In genomic region chr7:98617051-98617959, GRCh38 we compare ENCODE assay signal across 8 cellular contexts. TPM values are rescaled to one million over a fixed set of nuclear protein-coding genes. Genes with fewer than 3 reads are reported as not detected.
A peak's percentile ranks its signal among the peaks of the same experiment; 100 is the strongest.
DNase-seq lines count a peak whose midpoint lies in the region; ATAC-seq and TF ChIP-seq lines count a peak whose summit lies in the region.

A gene with protein sequence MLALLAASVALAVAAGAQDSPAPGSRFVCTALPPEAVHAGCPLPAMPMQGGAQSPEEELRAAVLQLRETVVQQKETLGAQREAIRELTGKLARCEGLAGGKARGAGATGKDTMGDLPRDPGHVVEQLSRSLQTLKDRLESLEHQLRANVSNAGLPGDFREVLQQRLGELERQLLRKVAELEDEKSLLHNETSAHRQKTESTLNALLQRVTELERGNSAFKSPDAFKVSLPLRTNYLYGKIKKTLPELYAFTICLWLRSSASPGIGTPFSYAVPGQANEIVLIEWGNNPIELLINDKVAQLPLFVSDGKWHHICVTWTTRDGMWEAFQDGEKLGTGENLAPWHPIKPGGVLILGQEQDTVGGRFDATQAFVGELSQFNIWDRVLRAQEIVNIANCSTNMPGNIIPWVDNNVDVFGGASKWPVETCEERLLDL (plus strand): TSS chr7:98617285. CDS start chr7:98617462, 177 bp downstream.

- H3K27me3 Mint-ChIP-seq in neural crest cell (ENCODE audit: low read depth) = peaks cover 85% of the 10 kb centered on the region

- peak within 1 kb of the TSS; percentile 65 for H3K9ac ChIP-seq in ES-I3 (ENCODE audit: low read depth, low read length)

- TF ChIP-seq CTCF in neural crest cell (conservative IDR thresholded peaks at IDR 0.05) = peak; percentile 43

- H3K36me3 Mint-ChIP-seq in neural crest cell (ENCODE audit: low read depth) = peaks cover 2% of the 10 kb centered on the region

- H3K9me3 ChIP-seq in ES-I3 (ENCODE audit: control insufficient read depth, insufficient read depth, low read length) = no peaks in the 10 kb centered on the region; the same call in 1 of the 2 replicates

- no peaks in the 10 kb centered on the region for H3K36me3 ChIP-seq in ES-I3 (ENCODE audit: insufficient read depth, low read length)

- no peak within 1 kb of the TSS for H3K27ac Mint-ChIP-seq in neural crest cell (ENCODE audit: unreplicated experiment)

- H3K4me1 Mint-ChIP-seq in neural crest cell = peaks cover 27% of the 10 kb centered on the region

- ATAC-seq in esophagus mucosa (peak; percentile 43), GM19023 (IDR thresholded peaks at IDR 0.05; ENCODE audit: unreplicated experiment) (no peak)

- H3K9me3 Mint-ChIP-seq in neural crest cell = no peaks in the 10 kb centered on the region

- DNase-seq in NCI-H510A treated with DMSO at 0.1 percent for 48 hours (lab: John Stamatoyannopoulos, UW) (peak; percentile 57), neural crest cell (ENCODE audit: low read depth, low spot score) (peak; percentile 70), SIG-M5 treated with dmso at 0.1 percent for 504 hours (lab: John Stamatoyannopoulos, UW; ENCODE audit: unreplicated experiment) (no peak), HuH-7 (ENCODE audit: low spot score) (no peak), SKM-1 treated with dmso at 0.1 percent for 144 hours (lab: John Stamatoyannopoulos, UW; ENCODE audit: unreplicated experiment) (no peak)

- peak within 1 kb of the TSS; percentile 84 for H3K4me3 Mint-ChIP-seq in neural crest cell

- H3K4me1 ChIP-seq in ES-I3 (ENCODE audit: insufficient read depth, low read length) = peaks cover 4% of the 10 kb centered on the region

RNA-seq across cellular contexts. Expression of the gene that starts here (rescaled TPM):
- total RNA-seq in esophagus mucosa = 1.4 TPM
- 15.9 and 16.3 TPM in 2 replicates for total RNA-seq in neural crest cell

Comparison
In these comparisons a context has a peak if more than half of its experiments do, and no peak if none do; other contexts are left out.
1. DNase-seq: peak in NCI-H510A treated with DMSO at 0.1 percent for 48 hours (single experiment) and neural crest cell (single experiment); none in SIG-M5 treated with dmso at 0.1 percent for 504 hours (single experiment), HuH-7 (single experiment) and SKM-1 treated with dmso at 0.1 percent for 144 hours (single experiment).